ENCODE assay signal across 1 cellular context in the genomic region with DNA sequence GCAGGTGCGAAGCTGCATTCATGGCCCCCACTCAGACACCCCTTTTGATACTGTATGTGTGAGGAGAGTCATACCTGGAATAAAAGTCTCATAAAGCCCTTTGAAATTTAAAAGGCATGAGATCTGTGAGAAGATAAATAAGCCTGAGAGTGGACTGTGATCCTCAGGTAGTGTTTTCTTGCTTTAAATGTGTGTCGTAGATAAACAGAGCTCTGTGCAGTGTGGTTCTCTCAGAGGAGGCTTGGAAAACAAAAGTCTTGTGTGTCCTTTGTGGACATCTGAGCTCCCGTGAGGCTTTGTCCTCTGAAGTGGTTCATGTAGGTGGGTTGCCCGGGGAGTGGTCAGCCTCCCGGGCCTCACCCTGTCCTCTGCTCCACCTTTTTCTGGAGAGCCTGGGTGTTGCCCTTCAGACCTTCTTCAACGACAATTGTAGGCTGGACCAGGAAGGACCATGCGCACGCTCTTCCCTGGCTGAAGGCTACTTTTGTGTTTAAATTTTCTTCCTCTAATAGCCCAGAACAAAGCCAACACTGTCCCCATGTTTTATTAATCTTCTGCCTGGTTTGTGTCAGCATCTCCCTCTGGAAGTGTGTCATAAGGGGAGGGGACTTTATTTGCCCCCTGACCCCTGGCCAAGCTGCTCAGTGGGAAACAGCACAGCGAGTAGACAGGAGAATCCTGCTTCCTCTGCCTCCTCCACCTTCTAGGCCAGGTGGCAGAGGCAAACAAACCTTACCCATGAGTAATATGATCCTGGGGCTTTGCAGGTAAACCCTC.
TF ChIP-seq lines count a peak whose summit lies in the region.

No MANE protein-coding gene starts in this region.

TF ChIP-seq in HepG2, 621 proteins besides CTCF, POLR2A, EP300 and RAD21 (continued from another document and continues in another):
- TF ChIP-seq, protein P1, sequence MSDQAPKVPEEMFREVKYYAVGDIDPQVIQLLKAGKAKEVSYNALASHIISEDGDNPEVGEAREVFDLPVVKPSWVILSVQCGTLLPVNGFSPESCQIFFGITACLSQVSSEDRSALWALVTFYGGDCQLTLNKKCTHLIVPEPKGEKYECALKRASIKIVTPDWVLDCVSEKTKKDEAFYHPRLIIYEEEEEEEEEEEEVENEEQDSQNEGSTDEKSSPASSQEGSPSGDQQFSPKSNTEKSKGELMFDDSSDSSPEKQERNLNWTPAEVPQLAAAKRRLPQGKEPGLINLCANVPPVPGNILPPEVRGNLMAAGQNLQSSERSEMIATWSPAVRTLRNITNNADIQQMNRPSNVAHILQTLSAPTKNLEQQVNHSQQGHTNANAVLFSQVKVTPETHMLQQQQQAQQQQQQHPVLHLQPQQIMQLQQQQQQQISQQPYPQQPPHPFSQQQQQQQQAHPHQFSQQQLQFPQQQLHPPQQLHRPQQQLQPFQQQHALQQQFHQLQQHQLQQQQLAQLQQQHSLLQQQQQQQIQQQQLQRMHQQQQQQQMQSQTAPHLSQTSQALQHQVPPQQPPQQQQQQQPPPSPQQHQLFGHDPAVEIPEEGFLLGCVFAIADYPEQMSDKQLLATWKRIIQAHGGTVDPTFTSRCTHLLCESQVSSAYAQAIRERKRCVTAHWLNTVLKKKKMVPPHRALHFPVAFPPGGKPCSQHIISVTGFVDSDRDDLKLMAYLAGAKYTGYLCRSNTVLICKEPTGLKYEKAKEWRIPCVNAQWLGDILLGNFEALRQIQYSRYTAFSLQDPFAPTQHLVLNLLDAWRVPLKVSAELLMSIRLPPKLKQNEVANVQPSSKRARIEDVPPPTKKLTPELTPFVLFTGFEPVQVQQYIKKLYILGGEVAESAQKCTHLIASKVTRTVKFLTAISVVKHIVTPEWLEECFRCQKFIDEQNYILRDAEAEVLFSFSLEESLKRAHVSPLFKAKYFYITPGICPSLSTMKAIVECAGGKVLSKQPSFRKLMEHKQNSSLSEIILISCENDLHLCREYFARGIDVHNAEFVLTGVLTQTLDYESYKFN (CRISPR knock-in tag; conservative IDR thresholded peaks at IDR 0.05), result peak; percentile 91
- no peak for TF ChIP-seq ZNF577 (CRISPR knock-in tag; IDR thresholded peaks at IDR 0.05; ENCODE audit: borderline replicate concordance, low read depth)
- TF ChIP-seq BHLHE40 (IDR thresholded peaks at IDR 0.05; ENCODE audit: low read length), result peak; percentile 87
- TF ChIP-seq ZSCAN22 (CRISPR knock-in tag; IDR thresholded peaks at IDR 0.05), result peak; percentile 82; the same call in 1 of the 2 replicates
- TF ChIP-seq, protein P2, sequence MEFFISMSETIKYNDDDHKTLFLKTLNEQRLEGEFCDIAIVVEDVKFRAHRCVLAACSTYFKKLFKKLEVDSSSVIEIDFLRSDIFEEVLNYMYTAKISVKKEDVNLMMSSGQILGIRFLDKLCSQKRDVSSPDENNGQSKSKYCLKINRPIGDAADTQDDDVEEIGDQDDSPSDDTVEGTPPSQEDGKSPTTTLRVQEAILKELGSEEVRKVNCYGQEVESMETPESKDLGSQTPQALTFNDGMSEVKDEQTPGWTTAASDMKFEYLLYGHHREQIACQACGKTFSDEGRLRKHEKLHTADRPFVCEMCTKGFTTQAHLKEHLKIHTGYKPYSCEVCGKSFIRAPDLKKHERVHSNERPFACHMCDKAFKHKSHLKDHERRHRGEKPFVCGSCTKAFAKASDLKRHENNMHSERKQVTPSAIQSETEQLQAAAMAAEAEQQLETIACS (CRISPR knock-in tag; IDR thresholded peaks at IDR 0.05), result peak; percentile 31; the same call in 1 of the 2 replicates
- peak; percentile 83; the same call in 1 of the 2 replicates for TF ChIP-seq ZNF331 (CRISPR knock-in tag; IDR thresholded peaks at IDR 0.05)
- TF ChIP-seq ZNF891 (CRISPR knock-in tag; IDR thresholded peaks at IDR 0.05), result peak; percentile 69; the same call in 1 of the 2 replicates
- TF ChIP-seq CBFB (CRISPR knock-in tag; IDR thresholded peaks at IDR 0.05), result peak; percentile 73; the same call in 1 of the 2 replicates
- TF ChIP-seq SIX4 (CRISPR knock-in tag; IDR thresholded peaks at IDR 0.05), result peak; percentile 66
- TF ChIP-seq ZNF160 (CRISPR knock-in tag; IDR thresholded peaks at IDR 0.05), result no peak
- 0 out of 2 replicates have a peak, but pooled peaks have one; percentile 69 for TF ChIP-seq SATB2 (CRISPR knock-in tag; IDR thresholded peaks at IDR 0.05)
- TF ChIP-seq ZNF382 (CRISPR knock-in tag; IDR thresholded peaks at IDR 0.05; ENCODE audit: borderline replicate concordance), result no peak
- TF ChIP-seq ZNF616 (CRISPR knock-in tag; IDR thresholded peaks at IDR 0.05; ENCODE audit: low read depth), result no peak
- TF ChIP-seq ZNF766 (CRISPR knock-in tag; IDR thresholded peaks at IDR 0.05; ENCODE audit: borderline replicate concordance), result 0 out of 2 replicates have a peak, but pooled peaks have one; percentile 46
- TF ChIP-seq, protein P3, sequence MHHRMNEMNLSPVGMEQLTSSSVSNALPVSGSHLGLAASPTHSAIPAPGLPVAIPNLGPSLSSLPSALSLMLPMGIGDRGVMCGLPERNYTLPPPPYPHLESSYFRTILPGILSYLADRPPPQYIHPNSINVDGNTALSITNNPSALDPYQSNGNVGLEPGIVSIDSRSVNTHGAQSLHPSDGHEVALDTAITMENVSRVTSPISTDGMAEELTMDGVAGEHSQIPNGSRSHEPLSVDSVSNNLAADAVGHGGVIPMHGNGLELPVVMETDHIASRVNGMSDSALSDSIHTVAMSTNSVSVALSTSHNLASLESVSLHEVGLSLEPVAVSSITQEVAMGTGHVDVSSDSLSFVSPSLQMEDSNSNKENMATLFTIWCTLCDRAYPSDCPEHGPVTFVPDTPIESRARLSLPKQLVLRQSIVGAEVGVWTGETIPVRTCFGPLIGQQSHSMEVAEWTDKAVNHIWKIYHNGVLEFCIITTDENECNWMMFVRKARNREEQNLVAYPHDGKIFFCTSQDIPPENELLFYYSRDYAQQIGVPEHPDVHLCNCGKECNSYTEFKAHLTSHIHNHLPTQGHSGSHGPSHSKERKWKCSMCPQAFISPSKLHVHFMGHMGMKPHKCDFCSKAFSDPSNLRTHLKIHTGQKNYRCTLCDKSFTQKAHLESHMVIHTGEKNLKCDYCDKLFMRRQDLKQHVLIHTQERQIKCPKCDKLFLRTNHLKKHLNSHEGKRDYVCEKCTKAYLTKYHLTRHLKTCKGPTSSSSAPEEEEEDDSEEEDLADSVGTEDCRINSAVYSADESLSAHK (CRISPR knock-in tag; IDR thresholded peaks at IDR 0.05; ENCODE audit: borderline replicate concordance), result peak; percentile 73; the same call in 1 of the 2 replicates
- TF ChIP-seq PCBP2 (optimal IDR thresholded peaks at IDR 0.05; ENCODE audit: low read depth, low read length, poor library complexity, severe bottlenecking), result no peak
- TF ChIP-seq, protein P4, sequence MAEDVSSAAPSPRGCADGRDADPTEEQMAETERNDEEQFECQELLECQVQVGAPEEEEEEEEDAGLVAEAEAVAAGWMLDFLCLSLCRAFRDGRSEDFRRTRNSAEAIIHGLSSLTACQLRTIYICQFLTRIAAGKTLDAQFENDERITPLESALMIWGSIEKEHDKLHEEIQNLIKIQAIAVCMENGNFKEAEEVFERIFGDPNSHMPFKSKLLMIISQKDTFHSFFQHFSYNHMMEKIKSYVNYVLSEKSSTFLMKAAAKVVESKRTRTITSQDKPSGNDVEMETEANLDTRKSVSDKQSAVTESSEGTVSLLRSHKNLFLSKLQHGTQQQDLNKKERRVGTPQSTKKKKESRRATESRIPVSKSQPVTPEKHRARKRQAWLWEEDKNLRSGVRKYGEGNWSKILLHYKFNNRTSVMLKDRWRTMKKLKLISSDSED (CRISPR knock-in tag; IDR thresholded peaks at IDR 0.05), result no peak
- TF ChIP-seq ZBTB21 (CRISPR knock-in tag; IDR thresholded peaks at IDR 0.05), result no peak
- peak; percentile 72 for TF ChIP-seq MTA1 (CRISPR knock-in tag; IDR thresholded peaks at IDR 0.05; ENCODE audit: borderline replicate concordance)
- 0 out of 2 replicates have a peak, but pooled peaks have one; percentile 49 for TF ChIP-seq ZNF747 (CRISPR knock-in tag; IDR thresholded peaks at IDR 0.05; ENCODE audit: borderline replicate concordance)
- TF ChIP-seq BRCA1 (CRISPR knock-in tag; IDR thresholded peaks at IDR 0.05), result peak; percentile 91
- TF ChIP-seq U2AF2 (IDR thresholded peaks at IDR 0.05; ENCODE audit: low read depth, low read length), result no peak
- TF ChIP-seq ELF1 (CRISPR knock-in tag; IDR thresholded peaks at IDR 0.05), result peak; percentile 51
- peak; percentile 55; the same call in 1 of the 2 replicates for TF ChIP-seq ZNF724P (CRISPR knock-in tag; IDR thresholded peaks at IDR 0.05; ENCODE audit: borderline replicate concordance)
- no peak for TF ChIP-seq NFE2 (CRISPR knock-in tag; IDR thresholded peaks at IDR 0.05)
- TF ChIP-seq, protein P5, sequence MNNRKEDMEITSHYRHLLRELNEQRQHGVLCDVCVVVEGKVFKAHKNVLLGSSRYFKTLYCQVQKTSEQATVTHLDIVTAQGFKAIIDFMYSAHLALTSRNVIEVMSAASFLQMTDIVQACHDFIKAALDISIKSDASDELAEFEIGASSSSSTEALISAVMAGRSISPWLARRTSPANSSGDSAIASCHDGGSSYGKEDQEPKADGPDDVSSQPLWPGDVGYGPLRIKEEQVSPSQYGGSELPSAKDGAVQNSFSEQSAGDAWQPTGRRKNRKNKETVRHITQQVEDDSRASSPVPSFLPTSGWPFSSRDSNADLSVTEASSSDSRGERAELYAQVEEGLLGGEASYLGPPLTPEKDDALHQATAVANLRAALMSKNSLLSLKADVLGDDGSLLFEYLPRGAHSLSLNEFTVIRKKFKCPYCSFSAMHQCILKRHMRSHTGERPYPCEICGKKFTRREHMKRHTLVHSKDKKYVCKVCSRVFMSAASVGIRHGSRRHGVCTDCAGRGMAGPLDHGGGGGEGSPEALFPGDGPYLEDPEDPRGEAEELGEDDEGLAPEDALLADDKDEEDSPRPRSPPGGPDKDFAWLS (CRISPR knock-in tag; IDR thresholded peaks at IDR 0.05; ENCODE audit: borderline replicate concordance), result no peak
- no peak for TF ChIP-seq ZNF678 (CRISPR knock-in tag; IDR thresholded peaks at IDR 0.05)
- TF ChIP-seq CHCHD3 (CRISPR knock-in tag; IDR thresholded peaks at IDR 0.05), result no peak
- TF ChIP-seq, protein P6, sequence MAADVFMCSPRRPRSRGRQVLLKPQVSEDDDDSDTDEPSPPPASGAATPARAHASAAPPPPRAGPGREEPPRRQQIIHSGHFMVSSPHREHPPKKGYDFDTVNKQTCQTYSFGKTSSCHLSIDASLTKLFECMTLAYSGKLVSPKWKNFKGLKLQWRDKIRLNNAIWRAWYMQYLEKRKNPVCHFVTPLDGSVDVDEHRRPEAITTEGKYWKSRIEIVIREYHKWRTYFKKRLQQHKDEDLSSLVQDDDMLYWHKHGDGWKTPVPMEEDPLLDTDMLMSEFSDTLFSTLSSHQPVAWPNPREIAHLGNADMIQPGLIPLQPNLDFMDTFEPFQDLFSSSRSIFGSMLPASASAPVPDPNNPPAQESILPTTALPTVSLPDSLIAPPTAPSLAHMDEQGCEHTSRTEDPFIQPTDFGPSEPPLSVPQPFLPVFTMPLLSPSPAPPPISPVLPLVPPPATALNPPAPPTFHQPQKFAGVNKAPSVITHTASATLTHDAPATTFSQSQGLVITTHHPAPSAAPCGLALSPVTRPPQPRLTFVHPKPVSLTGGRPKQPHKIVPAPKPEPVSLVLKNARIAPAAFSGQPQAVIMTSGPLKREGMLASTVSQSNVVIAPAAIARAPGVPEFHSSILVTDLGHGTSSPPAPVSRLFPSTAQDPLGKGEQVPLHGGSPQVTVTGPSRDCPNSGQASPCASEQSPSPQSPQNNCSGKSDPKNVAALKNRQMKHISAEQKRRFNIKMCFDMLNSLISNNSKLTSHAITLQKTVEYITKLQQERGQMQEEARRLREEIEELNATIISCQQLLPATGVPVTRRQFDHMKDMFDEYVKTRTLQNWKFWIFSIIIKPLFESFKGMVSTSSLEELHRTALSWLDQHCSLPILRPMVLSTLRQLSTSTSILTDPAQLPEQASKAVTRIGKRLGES (CRISPR knock-in tag; IDR thresholded peaks at IDR 0.05; ENCODE audit: borderline replicate concordance), result no peak
- TF ChIP-seq, protein P7, sequence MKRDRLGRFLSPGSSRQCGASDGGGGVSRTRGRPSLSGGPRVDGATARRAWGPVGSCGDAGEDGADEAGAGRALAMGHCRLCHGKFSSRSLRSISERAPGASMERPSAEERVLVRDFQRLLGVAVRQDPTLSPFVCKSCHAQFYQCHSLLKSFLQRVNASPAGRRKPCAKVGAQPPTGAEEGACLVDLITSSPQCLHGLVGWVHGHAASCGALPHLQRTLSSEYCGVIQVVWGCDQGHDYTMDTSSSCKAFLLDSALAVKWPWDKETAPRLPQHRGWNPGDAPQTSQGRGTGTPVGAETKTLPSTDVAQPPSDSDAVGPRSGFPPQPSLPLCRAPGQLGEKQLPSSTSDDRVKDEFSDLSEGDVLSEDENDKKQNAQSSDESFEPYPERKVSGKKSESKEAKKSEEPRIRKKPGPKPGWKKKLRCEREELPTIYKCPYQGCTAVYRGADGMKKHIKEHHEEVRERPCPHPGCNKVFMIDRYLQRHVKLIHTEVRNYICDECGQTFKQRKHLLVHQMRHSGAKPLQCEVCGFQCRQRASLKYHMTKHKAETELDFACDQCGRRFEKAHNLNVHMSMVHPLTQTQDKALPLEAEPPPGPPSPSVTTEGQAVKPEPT (CRISPR knock-in tag; IDR thresholded peaks at IDR 0.05; ENCODE audit: low read depth), result no peak
- TF ChIP-seq, protein P8, sequence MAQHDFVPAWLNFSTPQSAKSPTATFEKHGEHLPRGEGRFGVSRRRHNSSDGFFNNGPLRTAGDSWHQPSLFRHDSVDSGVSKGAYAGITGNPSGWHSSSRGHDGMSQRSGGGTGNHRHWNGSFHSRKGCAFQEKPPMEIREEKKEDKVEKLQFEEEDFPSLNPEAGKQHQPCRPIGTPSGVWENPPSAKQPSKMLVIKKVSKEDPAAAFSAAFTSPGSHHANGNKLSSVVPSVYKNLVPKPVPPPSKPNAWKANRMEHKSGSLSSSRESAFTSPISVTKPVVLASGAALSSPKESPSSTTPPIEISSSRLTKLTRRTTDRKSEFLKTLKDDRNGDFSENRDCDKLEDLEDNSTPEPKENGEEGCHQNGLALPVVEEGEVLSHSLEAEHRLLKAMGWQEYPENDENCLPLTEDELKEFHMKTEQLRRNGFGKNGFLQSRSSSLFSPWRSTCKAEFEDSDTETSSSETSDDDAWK (CRISPR knock-in tag; IDR thresholded peaks at IDR 0.05), result no peak
- TF ChIP-seq ZNF749 (CRISPR knock-in tag; IDR thresholded peaks at IDR 0.05; ENCODE audit: borderline replicate concordance), result peak; percentile 64; the same call in 1 of the 2 replicates
- TF ChIP-seq MYC (CRISPR knock-in tag; IDR thresholded peaks at IDR 0.05; ENCODE audit: borderline replicate concordance), result peak; percentile 73; the same call in 1 of the 2 replicates
- no peak for TF ChIP-seq TMF1 (CRISPR knock-in tag; IDR thresholded peaks at IDR 0.05; ENCODE audit: low read depth)
- TF ChIP-seq ATAD3A (CRISPR knock-in tag; IDR thresholded peaks at IDR 0.05), result no peak
- TF ChIP-seq ZNF260 (CRISPR knock-in tag; IDR thresholded peaks at IDR 0.05; ENCODE audit: borderline replicate concordance, low read depth), result no peak
- TF ChIP-seq ATF1 (CRISPR knock-in tag; IDR thresholded peaks at IDR 0.05), result peak; percentile 71; the same call in 1 of the 2 replicates
- TF ChIP-seq NAIF1 (CRISPR knock-in tag; IDR thresholded peaks at IDR 0.05; ENCODE audit: borderline replicate concordance), result no peak; the same call in 1 of the 2 replicates
- peak; percentile 57; the same call in 1 of the 2 replicates for TF ChIP-seq WIZ (CRISPR knock-in tag; IDR thresholded peaks at IDR 0.05)
- no peak for TF ChIP-seq SNRNP70 (IDR thresholded peaks at IDR 0.05; ENCODE audit: low read depth, low read length)
